17 cellular contexts compared by ENCODE assay signal in the genomic region with DNA sequence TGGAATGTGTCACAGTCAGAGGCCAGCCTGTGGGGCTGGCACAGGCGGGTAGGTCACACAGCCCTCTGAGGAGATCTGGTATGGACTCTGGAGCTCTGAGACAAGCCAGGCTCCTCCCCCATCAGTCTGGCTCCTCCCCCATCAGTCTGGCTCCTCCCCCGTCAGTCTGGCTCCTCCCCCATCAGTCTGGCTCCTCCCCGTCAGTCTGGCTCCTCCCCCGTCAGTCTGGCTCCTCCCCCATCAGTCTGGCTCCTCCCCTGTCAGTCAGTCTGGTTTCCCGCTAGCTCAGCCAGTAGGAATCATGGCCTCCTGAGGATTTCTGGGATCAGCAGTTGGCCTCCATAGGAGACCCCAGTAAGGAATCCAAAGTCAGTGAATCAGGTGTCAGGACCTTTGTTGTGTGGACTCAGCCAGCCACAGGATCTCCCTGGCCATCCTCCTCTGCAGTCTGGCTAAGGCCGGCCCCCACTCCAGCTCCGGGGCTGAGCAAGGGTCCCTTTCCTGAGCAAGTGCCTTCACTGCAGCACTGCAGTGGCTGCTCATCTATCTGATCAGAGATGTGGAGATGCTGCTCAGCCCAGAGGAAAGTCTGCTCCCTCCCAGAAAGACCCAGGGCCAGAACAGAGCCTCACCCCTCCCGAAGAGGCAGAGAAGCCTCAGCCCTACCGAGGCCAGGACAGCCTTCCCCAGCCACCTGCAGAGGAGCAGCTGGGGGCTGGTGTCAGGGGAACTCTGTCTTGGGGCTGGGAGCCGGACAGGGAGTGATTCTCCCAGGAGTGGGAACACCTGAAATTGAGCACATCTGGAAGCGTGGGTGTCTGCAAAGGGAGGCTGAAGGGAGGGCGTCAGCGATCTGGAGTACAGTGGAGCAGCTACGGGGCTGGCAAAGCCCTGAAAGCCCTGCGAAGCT. TPM values are rescaled to one million over a fixed set of nuclear protein-coding genes. Genes with fewer than 3 reads are reported as not detected.
DNase-seq lines count a peak whose midpoint lies in the region; ATAC-seq, FAIRE-seq and TF ChIP-seq lines count a peak whose summit lies in the region.
"Had no signal": no experiment of that assay in that cellular context is flagged by ENCODE, and none has a peak within 500 bp of the region (broad histone marks: within the 10 kb centered on the region; RNA-seq: fewer than 3 reads in every experiment).

No MANE protein-coding gene starts in this region.

- no peak overlapping the region for H2AFZ ChIP-seq in HepG2 (ENCODE audit: low read length)

- H3K4me1 ChIP-seq in HepG2 (ENCODE audit: insufficient read depth, low read length) (peaks cover 13% of the 10 kb centered on the region), right lobe of liver (no peaks in the 10 kb centered on the region), foreskin keratinocyte (no peaks in the 10 kb centered on the region), uterus (no peaks in the 10 kb centered on the region)

- intact Hi-C loops in HepG2 (cut with micrococcal nuclease; ENCODE audit: unreplicated experiment) (no loop called here), right lobe of liver (cut with DNase I) (no loop called here), uterus (cut with DNase I; ENCODE audit: low total_unique reads) (no loop called here)

- TF ChIP-seq POLR2A in HepG2 (IDR thresholded peaks at IDR 0.05; ENCODE audit: insufficient read depth in 1 of 2, low read depth in 2 of 2, low read length in 2 of 2), result no peak
- no peak for TF ChIP-seq POLR2A in right lobe of liver (IDR thresholded peaks at IDR 0.05)
- TF ChIP-seq POLR2A in uterus (IDR thresholded peaks at IDR 0.05), result no peak

- H3K4me3 ChIP-seq in HepG2 (replicated peaks in 1 of 3; ENCODE audit: insufficient read depth in 1 of 3, low read depth in 2 of 3, low read length in 3 of 3), result no peak overlapping the region
- H3K4me3 ChIP-seq in right lobe of liver, result no peak overlapping the region
- H3K4me3 ChIP-seq in uterus, result no peak overlapping the region
- H3K4me3 ChIP-seq: heart right ventricle, left ventricle myocardium inferior had no signal

- TF ChIP-seq CTCF in HepG2 (CRISPR knock-in tag; IDR thresholded peaks at IDR 0.05), result no peak
- no peak for TF ChIP-seq CTCF in right lobe of liver (IDR thresholded peaks at IDR 0.05)
- TF ChIP-seq CTCF in foreskin keratinocyte (conservative IDR thresholded peaks at IDR 0.05), result no peak
- no peak for TF ChIP-seq CTCF in uterus (IDR thresholded peaks at IDR 0.05)

- 28% methylated on average over 11 of the region's 15 CpGs for WGBS in HepG2 (ENCODE audit: low lambda C conversion rate)
- WGBS in right lobe of liver (ENCODE audit: insufficient coverage, low coverage, low lambda C conversion rate, missing lambda C conversion rate), result 85% methylated on average over 9 of the region's 15 CpGs

- no TSS peak for BruUV-seq in HepG2 (replicated peaks; lab: Mats Ljungman, UMichigan)

- FAIRE-seq in HepG2 (lab: Jason Lieb, UNC) (no peak), urothelium cell line (lab: Jason Lieb, UNC) (no peak)
- FAIRE-seq: GM12891, TTC549 had no signal

- H3K27me3 ChIP-seq in HepG2 (ENCODE audit: control insufficient read depth in 1 of 2, insufficient read depth in 2 of 2, low read length in 2 of 2) (peaks cover 4 to 65% of the 10 kb centered on the region in 2 experiments; a peak in 4 of 5 replicates), right lobe of liver (no peaks in the 10 kb centered on the region), foreskin keratinocyte (peaks cover 47% of the 10 kb centered on the region), uterus (no peaks in the 10 kb centered on the region)

- in situ Hi-C loops in HepG2 (cut with HindIII; ENCODE audit: extremely low pct_ligation_motif_present, low pct_unique_long_range_greater_than_20kb), result no loop called here

- no peaks in the 10 kb centered on the region for H4K20me1 ChIP-seq in HepG2 (ENCODE audit: insufficient read depth, low read length)

- H3K79me2 ChIP-seq in HepG2 (ENCODE audit: insufficient read depth, low read length), result no peaks in the 10 kb centered on the region

- CTCF ChIA-PET in HepG2 (lab: Yijun Ruan, JAX; ENCODE audit: low intra/inter-chr PET ratio, low total read pairs), result no interaction called here

- no peak overlapping the region for H3K9ac ChIP-seq in HepG2 (ENCODE audit: insufficient read depth, low read depth, low read length)

- H3K36me3 ChIP-seq in HepG2 (replicated peaks in 1 of 2; ENCODE audit: control insufficient read depth in 1 of 2, insufficient read depth in 2 of 2, low read length in 2 of 2), result no peaks in the 10 kb centered on the region
- no peaks in the 10 kb centered on the region for H3K36me3 ChIP-seq in right lobe of liver
- H3K36me3 ChIP-seq in uterus, result no peaks in the 10 kb centered on the region
- H3K36me3 ChIP-seq: heart right ventricle, left ventricle myocardium inferior had no signal

- TF ChIP-seq EP300 in HepG2 (IDR thresholded peaks at IDR 0.05; ENCODE audit: low read depth in 2 of 2, low read length in 2 of 2), result no peak
- no peak for TF ChIP-seq EP300 in HepG2 (CRISPR knock-in tag; IDR thresholded peaks at IDR 0.05; ENCODE audit: borderline replicate concordance)

- POLR2A ChIA-PET in HepG2 (lab: Yijun Ruan, JAX), result no interaction called here

- H3K9me3 ChIP-seq in HepG2 (ENCODE audit: low read length) (no peaks in the 10 kb centered on the region), right lobe of liver (no peaks in the 10 kb centered on the region), uterus (no peaks in the 10 kb centered on the region)
- H3K9me3 ChIP-seq: heart right ventricle, left ventricle myocardium inferior had no signal

- H3K27ac ChIP-seq in HepG2 (ENCODE audit: extremely low read length, insufficient read depth, low read length), result no peak overlapping the region
- H3K27ac ChIP-seq in right lobe of liver, result no peak overlapping the region
- H3K27ac ChIP-seq in foreskin keratinocyte, result no peak overlapping the region
- H3K27ac ChIP-seq in uterus, result no peak overlapping the region
- H3K27ac ChIP-seq: heart right ventricle, left ventricle myocardium inferior had no signal

- no peak for DNase-seq in HepG2 (ENCODE audit: low spot score)
- DNase-seq in right lobe of liver, result no peak
- DNase-seq in NCI-H1092 (lab: John Stamatoyannopoulos, UW), result peak; percentile 17
- no peak for DNase-seq in foreskin keratinocyte
- peak; percentile 40 for DNase-seq in urothelium cell line (ENCODE audit: low spot score)
- DNase-seq in midbrain (lab: John Stamatoyannopoulos, UW), result no peak
- DNase-seq in uterus, result no peak
- no peak for DNase-seq in SW480 (ENCODE audit: low spot score)
- DNase-seq: heart right ventricle; left ventricle myocardium inferior; NCI-H2029 treated with DMSO at 0.1 percent for 48 hours; NK-92 treated with Interleukin-12 subunit alpha and Interleukin-12 subunit beta, amount 100 ng/mL, for 24 hours; stimulated activated naive CD4-positive, alpha-beta T cell had no signal

- TF ChIP-seq RAD21 in HepG2 (CRISPR knock-in tag; IDR thresholded peaks at IDR 0.05), result no peak

- H3K4me2 ChIP-seq in HepG2 (ENCODE audit: low read depth, low read length), result no peak overlapping the region

- ATAC-seq in HepG2, result peak; percentile 35
- no peak for ATAC-seq in right lobe of liver
- peak; percentile 33 for ATAC-seq in foreskin keratinocyte
- ATAC-seq: naive thymus-derived CD8-positive, alpha-beta T cell had no signal

TF ChIP-seq in HepG2, 621 proteins besides CTCF, POLR2A, EP300 and RAD21 (continues in another document):
- no peak for TF ChIP-seq TMF1 (CRISPR knock-in tag; IDR thresholded peaks at IDR 0.05; ENCODE audit: low read depth)
- TF ChIP-seq, protein P1, sequence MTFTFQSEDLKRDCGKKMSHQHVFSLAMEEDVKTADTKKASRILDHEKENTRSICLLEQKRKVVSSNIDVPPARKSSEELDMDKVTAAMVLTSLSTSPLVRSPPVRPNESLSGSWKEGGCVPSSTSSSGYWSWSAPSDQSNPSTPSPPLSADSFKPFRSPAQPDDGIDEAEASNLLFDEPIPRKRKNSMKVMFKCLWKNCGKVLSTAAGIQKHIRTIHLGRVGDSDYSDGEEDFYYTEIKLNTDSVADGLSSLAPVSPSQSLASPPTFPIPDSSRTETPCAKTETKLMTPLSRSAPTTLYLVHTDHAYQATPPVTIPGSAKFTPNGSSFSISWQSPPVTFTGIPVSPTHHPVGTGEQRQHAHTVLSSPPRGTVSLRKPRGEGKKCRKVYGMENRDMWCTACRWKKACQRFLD (CRISPR knock-in tag; IDR thresholded peaks at IDR 0.05; ENCODE audit: borderline replicate concordance), result no peak
- no peak for TF ChIP-seq NFKBIZ (CRISPR knock-in tag; IDR thresholded peaks at IDR 0.05)
- TF ChIP-seq ESRRA (CRISPR knock-in tag; IDR thresholded peaks at IDR 0.05; ENCODE audit: low read depth), result no peak
- TF ChIP-seq ZFX (CRISPR knock-in tag; IDR thresholded peaks at IDR 0.05; ENCODE audit: low read depth), result no peak
- TF ChIP-seq XBP1 (CRISPR knock-in tag; IDR thresholded peaks at IDR 0.05), result no peak
- no peak for TF ChIP-seq ZZZ3 (CRISPR knock-in tag; IDR thresholded peaks at IDR 0.05; ENCODE audit: borderline replicate concordance)

RNA-seq across cellular contexts. Expression of a gene that starts 35.7 kb away (rescaled TPM):
- total RNA-seq in HepG2 (2016; rRNA removed; fragmentation: Illumina TruSeq; extraction: Trizol), result not detected in 2 replicates
- not detected in 2 replicates for total RNA-seq in HepG2 (2016; cell fraction: cytosol; rRNA removed; fragmentation: Illumina TruSeq; extraction: Trizol; ENCODE audit: low read depth)
- total RNA-seq in HepG2 (2016; cell fraction: insoluble cytoplasmic fraction; rRNA removed; fragmentation: Illumina TruSeq; extraction: Trizol), result not detected in 2 replicates
- not detected in 2 replicates for total RNA-seq in HepG2 (2016; cell fraction: membrane; rRNA removed; fragmentation: Illumina TruSeq; extraction: Trizol)
- total RNA-seq in HepG2 (2016; cell fraction: nucleus; rRNA removed; fragmentation: Illumina TruSeq; extraction: Trizol), result not detected in 2 replicates
- not detected in 2 replicates for polyA plus RNA-seq in HepG2 (2011; rRNA removed)
- not detected in 2 replicates for polyA plus RNA-seq in HepG2 (2011; cell fraction: cytosol; rRNA removed)
- polyA plus RNA-seq in HepG2 (2011; cell fraction: nucleus; rRNA removed), result not detected in 2 replicates
- polyA plus RNA-seq in HepG2 (2012), result not detected in 2 replicates
- polyA plus RNA-seq in HepG2 (2016; cell fraction: cytosol; fragmentation: Illumina TruSeq; extraction: Trizol; ENCODE audit: low read depth), result not detected in 2 replicates
- polyA plus RNA-seq in HepG2 (2016; cell fraction: insoluble cytoplasmic fraction; fragmentation: Illumina TruSeq; extraction: Trizol; ENCODE audit: low read depth), result not detected in 2 replicates
- polyA plus RNA-seq in HepG2 (2016; cell fraction: membrane; fragmentation: Illumina TruSeq; extraction: Trizol; ENCODE audit: low read depth), result not detected in 2 replicates
- polyA plus RNA-seq in HepG2 (2016; cell fraction: nucleus; fragmentation: Illumina TruSeq; extraction: Trizol; ENCODE audit: insufficient read depth, low read depth), result not detected in 2 replicates
- not detected in 2 replicates for polyA minus RNA-seq in HepG2 (2011; rRNA and poly(A)+ RNA removed; ENCODE audit: low replicate concordance)
- not detected in 2 replicates for polyA minus RNA-seq in HepG2 (2011; cell fraction: cytosol; rRNA and poly(A)+ RNA removed)
- polyA minus RNA-seq in HepG2 (2011; cell fraction: nucleus; rRNA and poly(A)+ RNA removed), result not detected in 2 replicates
- under 1 TPM in 5 of 6 experiments, not detected in 1; 0.05 to 0.64 (median 0.15) TPM for total RNA-seq in right lobe of liver
- total RNA-seq in foreskin keratinocyte, result not detected in 2 replicates
- 0.01 TPM in 1 of 2 replicates, not detected in the other for polyA plus RNA-seq in foreskin keratinocyte
- total RNA-seq in uterus, result 1 to 10 TPM in 2 of 4 donors, under 1 TPM in 2; under 0.01 to 2.9 (median 1.3) TPM
- polyA plus RNA-seq: BJ had no signal

Comparison
In these comparisons a context has a peak if more than half of its experiments do, and no peak if none do; other contexts are left out.
1. ATAC-seq: peak in HepG2 (single experiment) and foreskin keratinocyte (single experiment); none in right lobe of liver (0 of 4).
2. DNase-seq: peak in NCI-H1092 (single experiment) and urothelium cell line (single experiment); none in HepG2 (single experiment), right lobe of liver (0 of 3), foreskin keratinocyte (0 of 2), midbrain (single experiment), uterus (0 of 2) and SW480 (single experiment).